Comparison of ENCODE assay signal across 1 cellular context in genomic region chr6:143059616-143060353, GRCh38.
A peak's percentile ranks its signal among the peaks of the same experiment; 100 is the strongest.
TF ChIP-seq lines count a peak whose summit lies in the region.

No MANE protein-coding gene starts in this region.

TF ChIP-seq in HepG2, 621 proteins besides CTCF, POLR2A, EP300 and RAD21 (continued from another document and continues in another):
- TF ChIP-seq ZBED4 (CRISPR knock-in tag; IDR thresholded peaks at IDR 0.05; ENCODE audit: borderline replicate concordance) (no peak), ZNF224 (CRISPR knock-in tag; IDR thresholded peaks at IDR 0.05) (no peak), ZBTB26 (CRISPR knock-in tag; IDR thresholded peaks at IDR 0.05; ENCODE audit: borderline replicate concordance) (no peak), ATF5 (CRISPR knock-in tag; IDR thresholded peaks at IDR 0.05; ENCODE audit: low read depth) (no peak), SOX5 (CRISPR knock-in tag; IDR thresholded peaks at IDR 0.05; ENCODE audit: borderline replicate concordance) (peak; percentile 77; the same call in 1 of the 2 replicates), ATF1 (CRISPR knock-in tag; IDR thresholded peaks at IDR 0.05) (no peak; the same call in 1 of the 2 replicates), SRSF4 (IDR thresholded peaks at IDR 0.05; ENCODE audit: low read depth, low read length, poor library complexity, severe bottlenecking) (no peak), SALL1 (CRISPR knock-in tag; IDR thresholded peaks at IDR 0.05) (no peak; the same call in 1 of the 2 replicates), ZNF441 (CRISPR knock-in tag; IDR thresholded peaks at IDR 0.05; ENCODE audit: borderline replicate concordance) (peak; percentile 55; the same call in 1 of the 2 replicates), NR2F2 (IDR thresholded peaks at IDR 0.05; ENCODE audit: borderline replicate concordance, low read depth) (no peak), FOXP1 (IDR thresholded peaks at IDR 0.05) (no peak), FOXP1 (CRISPR knock-in tag; IDR thresholded peaks at IDR 0.05) (peak; percentile 68), TBL1XR1 (IDR thresholded peaks at IDR 0.05; ENCODE audit: borderline replicate concordance, low read length, partially characterized antibody) (peak; percentile 71), ATF4 (CRISPR knock-in tag; IDR thresholded peaks at IDR 0.05) (peak in 1 of 2 experiments; percentile 99; a peak in 2 of 4 replicates), ZNF891 (CRISPR knock-in tag; IDR thresholded peaks at IDR 0.05) (no peak), TAF1 (CRISPR knock-in tag; IDR thresholded peaks at IDR 0.05) (no peak), ZNF784 (CRISPR knock-in tag; IDR thresholded peaks at IDR 0.05; ENCODE audit: borderline replicate concordance) (no peak), TGIF2 (CRISPR knock-in tag; IDR thresholded peaks at IDR 0.05) (peak; percentile 67; the same call in 1 of the 2 replicates), KDM5A (IDR thresholded peaks at IDR 0.05; ENCODE audit: borderline replicate concordance, low read length) (no peak), ZNF615 (CRISPR knock-in tag; IDR thresholded peaks at IDR 0.05; ENCODE audit: borderline replicate concordance) (no peak), NCOA2 (CRISPR knock-in tag; IDR thresholded peaks at IDR 0.05) (peak; percentile 90), ZNF879 (CRISPR knock-in tag; IDR thresholded peaks at IDR 0.05) (no peak), E2F1 (CRISPR knock-in tag; IDR thresholded peaks at IDR 0.05) (no peak), ZNF430 (CRISPR knock-in tag; IDR thresholded peaks at IDR 0.05) (no peak), SIX1 (CRISPR knock-in tag; IDR thresholded peaks at IDR 0.05; ENCODE audit: borderline replicate concordance) (no peak), TRIM24 (CRISPR knock-in tag; IDR thresholded peaks at IDR 0.05) (no peak), NFKBIZ (CRISPR knock-in tag; IDR thresholded peaks at IDR 0.05) (no peak), ZBTB43 (CRISPR knock-in tag; conservative IDR thresholded peaks at IDR 0.05) (peak; percentile 42; the same call in 1 of the 2 replicates), TOE1 (CRISPR knock-in tag; IDR thresholded peaks at IDR 0.05) (no peak), RXRB (CRISPR knock-in tag; IDR thresholded peaks at IDR 0.05; ENCODE audit: borderline replicate concordance) (peak; percentile 78; the same call in 1 of the 2 replicates), E2F5 (CRISPR knock-in tag; conservative IDR thresholded peaks at IDR 0.05) (no peak), NPAS2 (CRISPR knock-in tag; IDR thresholded peaks at IDR 0.05; ENCODE audit: borderline replicate concordance) (no peak), HMG20B (CRISPR knock-in tag; conservative IDR thresholded peaks at IDR 0.05) (0 out of 2 replicates have a peak, but pooled peaks have one; percentile 18), NFYB (CRISPR knock-in tag; IDR thresholded peaks at IDR 0.05) (no peak), MEF2D (CRISPR knock-in tag; IDR thresholded peaks at IDR 0.05) (no peak), ZSCAN20 (CRISPR knock-in tag; IDR thresholded peaks at IDR 0.05; ENCODE audit: borderline replicate concordance) (0 out of 2 replicates have a peak, but pooled peaks have one; percentile 36), UBTF (CRISPR knock-in tag; IDR thresholded peaks at IDR 0.05) (no peak), SMARCC2 (IDR thresholded peaks at IDR 0.05) (no peak), KAT7 (CRISPR knock-in tag; IDR thresholded peaks at IDR 0.05; ENCODE audit: borderline replicate concordance) (no peak), ZBTB42 (CRISPR knock-in tag; IDR thresholded peaks at IDR 0.05) (no peak), CBX5 (CRISPR knock-in tag; IDR thresholded peaks at IDR 0.05; ENCODE audit: borderline replicate concordance) (peak; percentile 50; the same call in 1 of the 2 replicates), MEIS2 (CRISPR knock-in tag; IDR thresholded peaks at IDR 0.05) (no peak), TRIM22 (IDR thresholded peaks at IDR 0.05) (no peak), TBP (CRISPR knock-in tag; IDR thresholded peaks at IDR 0.05) (no peak), ZNF713 (CRISPR knock-in tag; IDR thresholded peaks at IDR 0.05) (no peak), GTF3A (CRISPR knock-in tag; conservative IDR thresholded peaks at IDR 0.05) (no peak), ZSCAN29 (CRISPR knock-in tag; conservative IDR thresholded peaks at IDR 0.05) (0 out of 2 replicates have a peak, but pooled peaks have one; percentile 58), ZNF607 (CRISPR knock-in tag; IDR thresholded peaks at IDR 0.05; ENCODE audit: borderline replicate concordance) (no peak), RBM39 (IDR thresholded peaks at IDR 0.05; ENCODE audit: low read depth, low read length, poor library complexity, severe bottlenecking) (no peak), ZNF557 (CRISPR knock-in tag; IDR thresholded peaks at IDR 0.05) (no peak), CREB1 (IDR thresholded peaks at IDR 0.05) (peak; percentile 58), CREB1 (CRISPR knock-in tag; IDR thresholded peaks at IDR 0.05) (peak; percentile 86; the same call in 1 of the 2 replicates), ZNF83 (CRISPR knock-in tag; IDR thresholded peaks at IDR 0.05; ENCODE audit: borderline replicate concordance) (no peak), KDM2A (CRISPR knock-in tag; IDR thresholded peaks at IDR 0.05; ENCODE audit: borderline replicate concordance, low read depth) (no peak), ATF7-NPFF (CRISPR knock-in tag; IDR thresholded peaks at IDR 0.05; ENCODE audit: low read depth) (no peak), ZNF337 (CRISPR knock-in tag; IDR thresholded peaks at IDR 0.05; ENCODE audit: borderline replicate concordance, low read depth) (no peak), ZNF124 (CRISPR knock-in tag; IDR thresholded peaks at IDR 0.05) (0 out of 2 replicates have a peak, but pooled peaks have one; percentile 7), PAF1 (CRISPR knock-in tag; IDR thresholded peaks at IDR 0.05) (no peak; the same call in 1 of the 2 replicates), BORCS8-MEF2B (CRISPR knock-in tag; IDR thresholded peaks at IDR 0.05) (no peak), MTA1 (CRISPR knock-in tag; IDR thresholded peaks at IDR 0.05; ENCODE audit: borderline replicate concordance) (no peak)
